ENCODE assay signal across 9 cellular contexts in genomic region chr18:48974304-48975220, GRCh38.
DNase-seq lines count a peak whose midpoint lies in the region; ATAC-seq and FAIRE-seq lines count a peak whose summit lies in the region.
"Had no signal": no experiment of that assay in that cellular context is flagged by ENCODE, and none has a peak within 500 bp of the region (broad histone marks: within the 10 kb centered on the region; RNA-seq: fewer than 3 reads in every experiment).

No MANE protein-coding gene starts in this region.

- H3K9me3 ChIP-seq in iPS-18c (ENCODE audit: control insufficient read depth, insufficient read depth, low read length) = no peaks in the 10 kb centered on the region

- H3K4me1 Mint-ChIP-seq in activated naive CD8-positive, alpha-beta T cell treated with anti-CD3 and anti-CD28 coated beads, Interleukin-2, amount 50 U/mL, for 24 hours = peaks cover 16% of the 10 kb centered on the region
- peaks cover 41% of the 10 kb centered on the region for H3K4me1 Mint-ChIP-seq in stimulated activated naive CD8-positive, alpha-beta T cell treated with anti-CD3 and anti-CD28 coated beads, Interleukin-15, amount 100 ng/mL, for 72 hours

- H3K4me3 ChIP-seq in iPS-18c (ENCODE audit: insufficient read depth, low read depth, low read length) = peak overlapping the region; percentile 77

- DNase-seq in DMS53 (lab: John Stamatoyannopoulos, UW) (peak; percentile 49), DMS53 treated with DMSO at 0.1 percent for 48 hours (lab: John Stamatoyannopoulos, UW; ENCODE audit: unreplicated experiment) (no peak), RCC 7860 (ENCODE audit: low spot score) (no peak), germinal center (ENCODE audit: low spot score) (no peak)
- DNase-seq in activated naive CD8-positive, alpha-beta T cell treated with anti-CD3 and anti-CD28 coated beads, Interleukin-2, amount 50 U/mL, for 24 hours = no peak
- no peak for DNase-seq in stimulated activated naive CD8-positive, alpha-beta T cell treated with anti-CD3 and anti-CD28 coated beads, Interleukin-15, amount 100 ng/mL, for 72 hours
- DNase-seq in activated naive CD4-positive, alpha-beta T cell treated with anti-CD3 and anti-CD28 coated beads, Interleukin-2, amount 50 U/mL, for 16 hours = no peak

- peak overlapping the region; percentile 63 for H3K4me3 Mint-ChIP-seq in activated naive CD8-positive, alpha-beta T cell treated with anti-CD3 and anti-CD28 coated beads, Interleukin-2, amount 50 U/mL, for 24 hours
- peak overlapping the region; percentile 46 to 71 for H3K4me3 Mint-ChIP-seq in stimulated activated naive CD8-positive, alpha-beta T cell treated with anti-CD3 and anti-CD28 coated beads, Interleukin-15, amount 100 ng/mL, for 72 hours

- peak overlapping the region; percentile 49 for H3K27ac Mint-ChIP-seq in activated naive CD8-positive, alpha-beta T cell treated with anti-CD3 and anti-CD28 coated beads, Interleukin-2, amount 50 U/mL, for 24 hours
- no peak overlapping the region for H3K27ac Mint-ChIP-seq in stimulated activated naive CD8-positive, alpha-beta T cell treated with anti-CD3 and anti-CD28 coated beads, Interleukin-15, amount 100 ng/mL, for 72 hours

- ATAC-seq in activated naive CD8-positive, alpha-beta T cell treated with anti-CD3 and anti-CD28 coated beads, Interleukin-2, amount 50 U/mL, for 24 hours = no peak
- ATAC-seq in stimulated activated naive CD8-positive, alpha-beta T cell treated with anti-CD3 and anti-CD28 coated beads, Interleukin-15, amount 100 ng/mL, for 72 hours = no peak

- no peaks in the 10 kb centered on the region for H3K36me3 Mint-ChIP-seq in activated naive CD8-positive, alpha-beta T cell treated with anti-CD3 and anti-CD28 coated beads, Interleukin-2, amount 50 U/mL, for 24 hours (ENCODE audit: low read depth)

- no peak for FAIRE-seq in RCC 7860 (lab: Jason Lieb, UNC)
- FAIRE-seq: A204.1 had no signal

- peaks cover 30% of the 10 kb centered on the region for H3K27me3 Mint-ChIP-seq in activated naive CD8-positive, alpha-beta T cell treated with anti-CD3 and anti-CD28 coated beads, Interleukin-2, amount 50 U/mL, for 24 hours
- peaks cover 55% of the 10 kb centered on the region for H3K27me3 Mint-ChIP-seq in stimulated activated naive CD8-positive, alpha-beta T cell treated with anti-CD3 and anti-CD28 coated beads, Interleukin-15, amount 100 ng/mL, for 72 hours

- no peaks in the 10 kb centered on the region for H3K9me3 Mint-ChIP-seq in activated naive CD8-positive, alpha-beta T cell treated with anti-CD3 and anti-CD28 coated beads, Interleukin-2, amount 50 U/mL, for 24 hours
- H3K9me3 Mint-ChIP-seq in stimulated activated naive CD8-positive, alpha-beta T cell treated with anti-CD3 and anti-CD28 coated beads, Interleukin-15, amount 100 ng/mL, for 72 hours = no peaks in the 10 kb centered on the region
